ENCODE assay signal across 8 cellular contexts in genomic region chr22:22558972-22559603, GRCh38. TPM values are rescaled to one million over a fixed set of nuclear protein-coding genes. Genes with fewer than 3 reads are reported as not detected.
DNase-seq lines count a peak whose midpoint lies in the region; ATAC-seq lines count a peak whose summit lies in the region.

PRAME (minus strand) TSS chr22:22559265; CDS start chr22:22556832, 2,433 bp downstream.

- DNase-seq in NCI-H2029 (lab: John Stamatoyannopoulos, UW) (peak; percentile 23), NCI-H2029 treated with DMSO at 0.1 percent for 48 hours (lab: John Stamatoyannopoulos, UW) (no peak), NCI-H1694 (lab: John Stamatoyannopoulos, UW) (peak; percentile 81), T-helper 17 cell (peak; percentile 19 to 63 (median 40)), left lobe of liver (ENCODE audit: low spot score) (no peak)
- DNase-seq in activated naive CD8-positive, alpha-beta T cell treated with anti-CD3 and anti-CD28 coated beads, Interleukin-2, amount 50 U/mL, for 24 hours, result peak; percentile 88
- DNase-seq in stimulated activated CD8-positive, alpha-beta memory T cell treated with anti-CD3 and anti-CD28 coated beads, Interleukin-2, amount 100 ng/mL, for 1 hour (ENCODE audit: low read depth in 2 of 2), result peak; percentile 22 to 29

- H3K27me3 Mint-ChIP-seq in T-helper 17 cell, result peaks cover 8% of the 10 kb centered on the region
- H3K27me3 Mint-ChIP-seq in activated naive CD8-positive, alpha-beta T cell treated with anti-CD3 and anti-CD28 coated beads, Interleukin-2, amount 50 U/mL, for 24 hours, result no peaks in the 10 kb centered on the region

- no peak within 1 kb of the TSS for H3K27ac Mint-ChIP-seq in T-helper 17 cell
- no peak within 1 kb of the TSS for H3K27ac Mint-ChIP-seq in activated naive CD8-positive, alpha-beta T cell treated with anti-CD3 and anti-CD28 coated beads, Interleukin-2, amount 50 U/mL, for 24 hours

- H3K4me1 Mint-ChIP-seq in T-helper 17 cell, result peaks cover 10% of the 10 kb centered on the region
- H3K4me1 Mint-ChIP-seq in activated naive CD8-positive, alpha-beta T cell treated with anti-CD3 and anti-CD28 coated beads, Interleukin-2, amount 50 U/mL, for 24 hours, result peaks cover 2% of the 10 kb centered on the region

- no peak within 1 kb of the TSS for H3K4me3 Mint-ChIP-seq in T-helper 17 cell
- H3K4me3 Mint-ChIP-seq in activated naive CD8-positive, alpha-beta T cell treated with anti-CD3 and anti-CD28 coated beads, Interleukin-2, amount 50 U/mL, for 24 hours, result no peak within 1 kb of the TSS

- H3K9me3 ChIP-seq in T-helper 17 cell (ENCODE audit: control insufficient read depth, low read length, poor library complexity, severe bottlenecking), result no peaks in the 10 kb centered on the region

- H3K9me3 Mint-ChIP-seq in activated naive CD8-positive, alpha-beta T cell treated with anti-CD3 and anti-CD28 coated beads, Interleukin-2, amount 50 U/mL, for 24 hours, result no peaks in the 10 kb centered on the region

- ATAC-seq in T-helper 17 cell (peak; percentile 88), left lobe of liver (peak; percentile 55), GM18858 (IDR thresholded peaks at IDR 0.05; ENCODE audit: unreplicated experiment) (no peak)
- peak; percentile 91 for ATAC-seq in activated naive CD8-positive, alpha-beta T cell treated with anti-CD3 and anti-CD28 coated beads, Interleukin-2, amount 50 U/mL, for 24 hours

- H3K36me3 Mint-ChIP-seq in T-helper 17 cell (ENCODE audit: low read depth), result peaks cover 2% of the 10 kb centered on the region
- no peaks in the 10 kb centered on the region for H3K36me3 Mint-ChIP-seq in activated naive CD8-positive, alpha-beta T cell treated with anti-CD3 and anti-CD28 coated beads, Interleukin-2, amount 50 U/mL, for 24 hours (ENCODE audit: low read depth)

RNA-seq across cellular contexts. Expression of gene PRAME, which starts in this region (rescaled TPM):
- total RNA-seq in T-helper 17 cell, result not detected
- 1.2 TPM for total RNA-seq in left lobe of liver

Comparison
In these comparisons a context has a peak if more than half of its experiments do, and no peak if none do; other contexts are left out.
1. DNase-seq: peak in NCI-H2029 (single experiment), NCI-H1694 (single experiment), activated naive CD8-positive, alpha-beta T cell treated with anti-CD3 and anti-CD28 coated beads, Interleukin-2, amount 50 U/mL, for 24 hours (single experiment) and stimulated activated CD8-positive, alpha-beta memory T cell treated with anti-CD3 and anti-CD28 coated beads, Interleukin-2, amount 100 ng/mL, for 1 hour (2 of 2); none in NCI-H2029 treated with DMSO at 0.1 percent for 48 hours (single experiment) and left lobe of liver (single experiment).
2. Peak in DNase-seq and ATAC-seq in T-helper 17 cell; RNA of the gene not detected or under 1 TPM.